14 cellular contexts compared by ENCODE assay signal in genomic region chr1:152460529-152460899, GRCh38. TPM values are rescaled to one million over a fixed set of nuclear protein-coding genes. Genes with fewer than 3 reads are reported as not detected.
DNase-seq lines count a peak whose midpoint lies in the region; ATAC-seq and TF ChIP-seq lines count a peak whose summit lies in the region.
"Had no signal": no experiment of that assay in that cellular context is flagged by ENCODE, and none has a peak within 500 bp of the region (broad histone marks: within the 10 kb centered on the region; RNA-seq: fewer than 3 reads in every experiment).

No MANE protein-coding gene starts in this region.

- no peaks in the 10 kb centered on the region for H3K36me3 ChIP-seq in GM23248 (ENCODE audit: low read depth)
- H3K36me3 ChIP-seq in naive thymus-derived CD4-positive, alpha-beta T cell (ENCODE audit: control insufficient read depth in 2 of 3, insufficient read depth in 3 of 3, low read length in 3 of 3), result no peaks in the 10 kb centered on the region
- no peaks in the 10 kb centered on the region for H3K36me3 ChIP-seq in tibial nerve
- H3K36me3 ChIP-seq: lower lobe of right lung, neural progenitor cell had no signal

- whole genome bisulfite sequencing in GM23248 (ENCODE audit: low coverage in 1 of 2, low lambda C conversion rate in 2 of 2, missing lambda C conversion rate in 2 of 2), 2 experiments, result 33% methylated on average over 3 of the region's 3 CpGs
- WGBS in tibial nerve, 2 donors, result 46 to 49% methylated on average over 3 of the region's 3 CpGs

- TF ChIP-seq EP300 in tibial nerve (IDR thresholded peaks at IDR 0.05), result no peak

- no peaks in the 10 kb centered on the region for H4K20me1 ChIP-seq in GM23248 (ENCODE audit: insufficient read depth)

- TF ChIP-seq CTCF in activated CD8-positive, alpha-beta T cell treated with anti-CD3 and anti-CD28 coated beads for 36 hours (IDR thresholded peaks at IDR 0.05), result peak; percentile 14
- peak in 1 of 5 experiments; percentile 14 for TF ChIP-seq CTCF in tibial nerve (IDR thresholded peaks at IDR 0.05)

- no peaks in the 10 kb centered on the region for H3K36me3 Mint-ChIP-seq in activated CD4-positive, alpha-beta T cell treated with anti-CD3 and anti-CD28 coated beads, Interleukin-2, amount 10 ng/mL, durations not matched to agents 24 days and 14 days (ENCODE audit: low read depth)
- H3K36me3 Mint-ChIP-seq in activated CD8-positive, alpha-beta T cell treated with anti-CD3 and anti-CD28 coated beads for 36 hours (ENCODE audit: low read depth), result no peaks in the 10 kb centered on the region
- no peaks in the 10 kb centered on the region for H3K36me3 Mint-ChIP-seq in naive thymus-derived CD4-positive, alpha-beta T cell
- H3K36me3 Mint-ChIP-seq: neural progenitor cell had no signal

- H3K27me3 ChIP-seq in GM23248 (replicated peaks; ENCODE audit: insufficient read depth) (no peaks in the 10 kb centered on the region; the same call in 1 of the 2 replicates), tibial nerve (no peaks in the 10 kb centered on the region)
- H3K27me3 ChIP-seq in naive thymus-derived CD4-positive, alpha-beta T cell (ENCODE audit: control insufficient read depth in 2 of 2, insufficient read depth in 2 of 2, low read length in 2 of 2), result no peaks in the 10 kb centered on the region
- H3K27me3 ChIP-seq: neural progenitor cell had no signal

- CTCF ChIA-PET in activated CD8-positive, alpha-beta T cell treated with anti-CD3 and anti-CD28 coated beads for 36 hours (lab: Charles Lee), result interaction anchor here (0.7 to 3.6 kb wide), 11 partner anchors 10 to 760 kb away, joined by 3 to 153 read pairs (median 32); no protein-coding TSS in a partner anchor
- CTCF ChIA-PET in naive thymus-derived CD4-positive, alpha-beta T cell (lab: Charles Lee), result interaction anchor here (2.8 to 3.2 kb wide), 3 partner anchors 113 to 407 kb away, joined by 15 to 24 read pairs (median 22); no protein-coding TSS in a partner anchor

- H3K9ac ChIP-seq in GM23248, result no peak overlapping the region
- H3K9ac ChIP-seq: neural progenitor cell had no signal

- H3K27me3 Mint-ChIP-seq in activated CD4-positive, alpha-beta T cell treated with anti-CD3 and anti-CD28 coated beads, Interleukin-2, amount 10 ng/mL, durations not matched to agents 24 days and 14 days, result peaks cover 20% of the 10 kb centered on the region
- H3K27me3 Mint-ChIP-seq in activated CD8-positive, alpha-beta T cell treated with anti-CD3 and anti-CD28 coated beads for 36 hours, result no peaks in the 10 kb centered on the region
- peaks cover 0 to 8% (median 0%) of the 10 kb centered on the region in 5 donors for H3K27me3 Mint-ChIP-seq in naive thymus-derived CD4-positive, alpha-beta T cell

- intact Hi-C loops in activated CD4-positive, alpha-beta T cell treated with anti-CD3 and anti-CD28 coated beads, Interleukin-2, amount 10 ng/mL, durations not matched to agents 24 days and 14 days (cut with micrococcal nuclease), result loop anchor here (1.0 to 2.0 kb wide), 2 partner anchors 317 to 412 kb away; no protein-coding TSS in a partner anchor
- intact Hi-C loops in activated CD8-positive, alpha-beta T cell treated with anti-CD3 and anti-CD28 coated beads for 36 hours (cut with micrococcal nuclease), result no loop called here
- intact Hi-C loops in naive thymus-derived CD4-positive, alpha-beta T cell (cut with micrococcal nuclease), result loop anchor here in 1 of 2 donors (1.0 to 5.0 kb wide), 3 partner anchors 20 to 423 kb away; partner anchors contain the start of gene S100A11

- no peak overlapping the region for H3K4me2 ChIP-seq in GM23248 (ENCODE audit: unreplicated experiment)
- H3K4me2 ChIP-seq: neural progenitor cell had no signal

- no peaks in the 10 kb centered on the region for H3K9me2 ChIP-seq in GM23248 (ENCODE audit: insufficient read depth)

- POLR2A ChIA-PET in activated CD8-positive, alpha-beta T cell treated with anti-CD3 and anti-CD28 coated beads for 36 hours (lab: Charles Lee), result no interaction called here
- POLR2A ChIA-PET in naive thymus-derived CD4-positive, alpha-beta T cell (lab: Charles Lee), result no interaction called here

- ATAC-seq in activated CD8-positive, alpha-beta T cell treated with anti-CD3 and anti-CD28 coated beads for 36 hours, result no peak
- ATAC-seq in naive thymus-derived CD4-positive, alpha-beta T cell, result no peak

- no peak for TF ChIP-seq POLR2A in tibial nerve (IDR thresholded peaks at IDR 0.05)

- H3K9me3 Mint-ChIP-seq in activated CD4-positive, alpha-beta T cell treated with anti-CD3 and anti-CD28 coated beads, Interleukin-2, amount 10 ng/mL, durations not matched to agents 24 days and 14 days, result no peaks in the 10 kb centered on the region
- H3K9me3 Mint-ChIP-seq in activated CD8-positive, alpha-beta T cell treated with anti-CD3 and anti-CD28 coated beads for 36 hours, result no peaks in the 10 kb centered on the region
- peaks cover 0 to 2% (median 0%) of the 10 kb centered on the region in 11 donors for H3K9me3 Mint-ChIP-seq in naive thymus-derived CD4-positive, alpha-beta T cell

- DNase-seq in activated CD4-positive, alpha-beta T cell treated with anti-CD3 and anti-CD28 coated beads, Interleukin-2, amount 10 ng/mL, durations not matched to agents 24 days and 14 days, result peak; percentile 55
- no peak for DNase-seq in activated CD4-positive, alpha-beta T cell treated with anti-CD3 and anti-CD28 coated beads, Interleukin-2, amount 50 U/mL, for 1 hour
- no peak for DNase-seq in GM23248
- no peak for DNase-seq in activated CD8-positive, alpha-beta T cell treated with anti-CD3 and anti-CD28 coated beads for 36 hours
- DNase-seq in naive thymus-derived CD4-positive, alpha-beta T cell, result no peak
- no peak for DNase-seq in NOMO-1 treated with dmso at 0.1 percent for 144 hours (lab: John Stamatoyannopoulos, UW; ENCODE audit: unreplicated experiment)
- DNase-seq in NCI-H2081 (lab: John Stamatoyannopoulos, UW), result no peak
- DNase-seq in tibial nerve (ENCODE audit: low spot score in 2 of 2), result no peak

- no peaks in the 10 kb centered on the region for H3F3A ChIP-seq in GM23248 (ENCODE audit: insufficient read depth)

- peak overlapping the region; percentile 75 for H3K27ac Mint-ChIP-seq in activated CD4-positive, alpha-beta T cell treated with anti-CD3 and anti-CD28 coated beads, Interleukin-2, amount 10 ng/mL, durations not matched to agents 24 days and 14 days
- H3K27ac Mint-ChIP-seq in activated CD8-positive, alpha-beta T cell treated with anti-CD3 and anti-CD28 coated beads for 36 hours, result peak overlapping the region; percentile 84
- peak overlapping the region in 6 of 9 donors; percentile 54 to 93 (median 80) for H3K27ac Mint-ChIP-seq in naive thymus-derived CD4-positive, alpha-beta T cell
- H3K27ac Mint-ChIP-seq: endodermal cell, neural progenitor cell had no signal

- H3K9me3 ChIP-seq in GM23248 (ENCODE audit: low read depth) (no peaks in the 10 kb centered on the region), tibial nerve (no peaks in the 10 kb centered on the region)
- no peaks in the 10 kb centered on the region for H3K9me3 ChIP-seq in naive thymus-derived CD4-positive, alpha-beta T cell (ENCODE audit: control insufficient read depth in 2 of 3, low read length in 3 of 3)
- H3K9me3 ChIP-seq: lower lobe of right lung had no signal

- H3K79me2 ChIP-seq in GM23248 (ENCODE audit: insufficient read depth), result no peaks in the 10 kb centered on the region

- H3K27ac ChIP-seq in GM23248, result no peak overlapping the region
- no peak overlapping the region for H3K27ac ChIP-seq in naive thymus-derived CD4-positive, alpha-beta T cell (ENCODE audit: low read depth, low read length)
- no peak overlapping the region for H3K27ac ChIP-seq in tibial nerve
- H3K27ac ChIP-seq: neural progenitor cell had no signal

- H3K4me3 ChIP-seq in GM23248 (no peak overlapping the region), tibial nerve (no peak overlapping the region)
- H3K4me3 ChIP-seq in naive thymus-derived CD4-positive, alpha-beta T cell (ENCODE audit: low read length), result no peak overlapping the region
- H3K4me3 ChIP-seq: neural progenitor cell had no signal

- peak overlapping the region; percentile 98 for H2AFZ ChIP-seq in GM23248
- H2AFZ ChIP-seq: neural progenitor cell had no signal

- H3K4me1 ChIP-seq in GM23248 (ENCODE audit: insufficient read depth), result no peaks in the 10 kb centered on the region
- H3K4me1 ChIP-seq in naive thymus-derived CD4-positive, alpha-beta T cell (ENCODE audit: control insufficient read depth in 2 of 2, insufficient read depth in 2 of 2, low read length in 2 of 2), result peaks cover 5 to 10% of the 10 kb centered on the region in 2 donors
- H3K4me1 ChIP-seq in tibial nerve, result peaks cover 0 to 9% (median 3%) of the 10 kb centered on the region in 4 donors
- H3K4me1 ChIP-seq: neural progenitor cell had no signal

- in situ Hi-C loops in GM23248 (cut with MboI), result no loop called here

- H3K4me3 Mint-ChIP-seq in activated CD4-positive, alpha-beta T cell treated with anti-CD3 and anti-CD28 coated beads, Interleukin-2, amount 10 ng/mL, durations not matched to agents 24 days and 14 days, result peak overlapping the region; percentile 39
- H3K4me3 Mint-ChIP-seq in activated CD8-positive, alpha-beta T cell treated with anti-CD3 and anti-CD28 coated beads for 36 hours, result peak overlapping the region; percentile 26
- peak overlapping the region in 7 of 10 donors; percentile 61 to 85 (median 72) for H3K4me3 Mint-ChIP-seq in naive thymus-derived CD4-positive, alpha-beta T cell
- H3K4me3 Mint-ChIP-seq: endodermal cell, neural progenitor cell had no signal

- peaks cover 23% of the 10 kb centered on the region for H3K4me1 Mint-ChIP-seq in activated CD4-positive, alpha-beta T cell treated with anti-CD3 and anti-CD28 coated beads, Interleukin-2, amount 10 ng/mL, durations not matched to agents 24 days and 14 days
- H3K4me1 Mint-ChIP-seq in activated CD8-positive, alpha-beta T cell treated with anti-CD3 and anti-CD28 coated beads for 36 hours (ENCODE audit: low read depth), result peaks cover 31% of the 10 kb centered on the region
- H3K4me1 Mint-ChIP-seq in naive thymus-derived CD4-positive, alpha-beta T cell, result peaks cover 22 to 30% (median 27%) of the 10 kb centered on the region in 7 donors
- H3K4me1 Mint-ChIP-seq: endodermal cell, neural progenitor cell had no signal

RNA-seq across cellular contexts. Expression of gene CRNN, which starts 46.5 kb away (rescaled TPM):
- total RNA-seq in activated CD4-positive, alpha-beta T cell treated with anti-CD3 and anti-CD28 coated beads, Interleukin-2, amount 10 ng/mL, durations not matched to agents 24 days and 14 days, result not detected in 2 replicates
- not detected in 2 replicates for total RNA-seq in GM23248 (2014; rRNA removed; shearing (Covaris generic))
- not detected in 2 replicates for polyA plus RNA-seq in GM23248 (2016; fragmentation: Nextera tagmentation; extraction: Ambion mirVana)
- not detected for total RNA-seq in activated CD8-positive, alpha-beta T cell treated with anti-CD3 and anti-CD28 coated beads for 36 hours
- total RNA-seq in naive thymus-derived CD4-positive, alpha-beta T cell, result not detected
- polyA plus RNA-seq in naive thymus-derived CD4-positive, alpha-beta T cell, result not detected
- not detected for total RNA-seq in tibial nerve
- total RNA-seq: endodermal cell; fibroblast of villous mesenchyme; H1; lower lobe of right lung; T-helper 2 cell treated with Interferon-gamma antibody and Interleukin-4, amounts not matched to agents 100 ng/mL and 5 ng/mL, for 36 hours had no signal
- polyA plus RNA-seq: H1 had no signal

RNA-seq across cellular contexts. Expression of gene LCE5A, which starts 50.1 kb away (rescaled TPM):
- not detected in 2 replicates for total RNA-seq in activated CD4-positive, alpha-beta T cell treated with anti-CD3 and anti-CD28 coated beads, Interleukin-2, amount 10 ng/mL, durations not matched to agents 24 days and 14 days
- total RNA-seq in GM23248 (2014; rRNA removed; shearing (Covaris generic)), result not detected in 2 replicates
- polyA plus RNA-seq in GM23248 (2016; fragmentation: Nextera tagmentation; extraction: Ambion mirVana), result not detected in 2 replicates
- total RNA-seq in activated CD8-positive, alpha-beta T cell treated with anti-CD3 and anti-CD28 coated beads for 36 hours, result not detected
- not detected for total RNA-seq in naive thymus-derived CD4-positive, alpha-beta T cell
- polyA plus RNA-seq in naive thymus-derived CD4-positive, alpha-beta T cell, result not detected
- total RNA-seq in tibial nerve, result not detected
- total RNA-seq: endodermal cell; fibroblast of villous mesenchyme; H1; lower lobe of right lung; T-helper 2 cell treated with Interferon-gamma antibody and Interleukin-4, amounts not matched to agents 100 ng/mL and 5 ng/mL, for 36 hours had no signal
- polyA plus RNA-seq: H1 had no signal

RNA-seq across cellular contexts. Expression of gene CRCT1, which starts 53.8 kb away (rescaled TPM):
- total RNA-seq in activated CD4-positive, alpha-beta T cell treated with anti-CD3 and anti-CD28 coated beads, Interleukin-2, amount 10 ng/mL, durations not matched to agents 24 days and 14 days, result not detected in 2 replicates
- not detected in 2 replicates for total RNA-seq in GM23248 (2014; rRNA removed; shearing (Covaris generic))
- polyA plus RNA-seq in GM23248 (2016; fragmentation: Nextera tagmentation; extraction: Ambion mirVana), result not detected in 2 replicates
- total RNA-seq in activated CD8-positive, alpha-beta T cell treated with anti-CD3 and anti-CD28 coated beads for 36 hours, result not detected
- not detected for total RNA-seq in naive thymus-derived CD4-positive, alpha-beta T cell
- polyA plus RNA-seq in naive thymus-derived CD4-positive, alpha-beta T cell, result not detected
- total RNA-seq in tibial nerve, result not detected
- total RNA-seq: endodermal cell; fibroblast of villous mesenchyme; H1; lower lobe of right lung; T-helper 2 cell treated with Interferon-gamma antibody and Interleukin-4, amounts not matched to agents 100 ng/mL and 5 ng/mL, for 36 hours had no signal
- polyA plus RNA-seq: H1 had no signal
